20 cellular contexts compared by ENCODE assay signal in genomic region chr3:176934698-176935097, GRCh38.
DNase-seq lines count a peak whose midpoint lies in the region; ATAC-seq, FAIRE-seq and TF ChIP-seq lines count a peak whose summit lies in the region.
"Had no signal": no experiment of that assay in that cellular context is flagged by ENCODE, and none has a peak within 500 bp of the region (broad histone marks: within the 10 kb centered on the region; RNA-seq: fewer than 3 reads in every experiment).

No MANE protein-coding gene starts in this region.

- peaks cover 63% of the 10 kb centered on the region for H3K4me1 Mint-ChIP-seq in brain
- H3K4me1 Mint-ChIP-seq: CD4-positive, alpha-beta memory T cell had no signal

- H2AFZ ChIP-seq in PC-3 (ENCODE audit: low read length), result no peak overlapping the region

- CTCF ChIA-PET in PC-3 (lab: Charles Lee), result interaction anchor here (0.6 kb wide), 1 partner anchor 14 kb away, joined by 4 read pairs; no protein-coding TSS in a partner anchor

- H4K20me1 ChIP-seq in PC-3 (ENCODE audit: low read length), result no peaks in the 10 kb centered on the region

- H3K27ac Mint-ChIP-seq in brain, result peak overlapping the region; percentile 1 to 91 (median 49)
- H3K27ac Mint-ChIP-seq: CD4-positive, alpha-beta memory T cell; HFFc6 had no signal

- no peak overlapping the region for H3K27ac ChIP-seq in PC-3 (ENCODE audit: low read length)
- H3K27ac ChIP-seq in gastroesophageal sphincter, result no peak overlapping the region

- H3K4me1 ChIP-seq in PC-3 (ENCODE audit: insufficient read depth, low read length) (peaks cover 4% of the 10 kb centered on the region; the same call in 1 of the 2 replicates), gastroesophageal sphincter (peaks cover 0 to 18% (median 6%) of the 10 kb centered on the region in 3 donors)
- H3K4me1 ChIP-seq: HAP-1 had no signal

- no peaks in the 10 kb centered on the region for H3K79me2 ChIP-seq in PC-3 (ENCODE audit: low read length)

- peaks cover 3 to 8% (median 5%) of the 10 kb centered on the region in 5 experiments for H3K9me3 Mint-ChIP-seq in brain
- H3K9me3 Mint-ChIP-seq: HFFc6 had no signal

- H3K4me3 Mint-ChIP-seq in brain, result no peak overlapping the region
- H3K4me3 Mint-ChIP-seq: CD4-positive, alpha-beta memory T cell; HFFc6 had no signal

- H3K9me2 ChIP-seq in PC-3 (replicated peaks; ENCODE audit: low read length), result no peaks in the 10 kb centered on the region

- peak; percentile 12 for DNase-seq in PC-3
- peak; percentile 75 for DNase-seq in epithelial cell of esophagus (ENCODE audit: low read depth)
- DNase-seq in effector CD8-positive, alpha-beta T cell (lab: John Stamatoyannopoulos, UW), result no peak
- no peak for DNase-seq in urothelium cell line (ENCODE audit: low spot score)
- DNase-seq: C1 segment of cervical spinal cord; Calu3; CD4-positive, alpha-beta memory T cell; COR-L47; DMS53; DMS79 treated with DMSO at 0.1 percent for 48 hours; GF-D8; GOT3; HFFc6 had no signal

- H3K36me3 ChIP-seq in PC-3 (ENCODE audit: low read depth, low read length), result no peaks in the 10 kb centered on the region
- no peaks in the 10 kb centered on the region for H3K36me3 ChIP-seq in gastroesophageal sphincter
- H3K36me3 ChIP-seq: HAP-1 had no signal

- no peak overlapping the region for H3K4me3 ChIP-seq in PC-3 (ENCODE audit: low read length)
- no peak overlapping the region for H3K4me3 ChIP-seq in epithelial cell of esophagus (ENCODE audit: low read length)
- no peak overlapping the region for H3K4me3 ChIP-seq in gastroesophageal sphincter
- H3K4me3 ChIP-seq: HAP-1 had no signal

- POLR2A ChIA-PET in PC-3 (lab: Charles Lee; ENCODE audit: unreplicated experiment), result no interaction called here

- H3K4me2 ChIP-seq in PC-3 (ENCODE audit: low read length), result no peak overlapping the region

- no peak for ATAC-seq in PC-3
- ATAC-seq in gastroesophageal sphincter, result no peak

- peak; percentile 60 for FAIRE-seq in islet of Langerhans (lab: Jason Lieb, UNC)
- FAIRE-seq in urothelium cell line (lab: Jason Lieb, UNC), result no peak
- FAIRE-seq: GM12891, GM18507, H54 had no signal

- TF ChIP-seq CTCF in PC-3 (conservative IDR thresholded peaks at IDR 0.05; ENCODE audit: low read depth, low read length) (no peak), brain (conservative IDR thresholded peaks at IDR 0.05) (no peak), epithelial cell of esophagus (IDR thresholded peaks at IDR 0.05; ENCODE audit: insufficient read depth, low read depth, low read length, missing control alignments) (no peak), gastroesophageal sphincter (IDR thresholded peaks at IDR 0.05) (no peak)

- no TSS peak for BruUV-seq in PC-3 (replicated peaks; lab: Mats Ljungman, UMichigan)

- TF ChIP-seq POLR2A in gastroesophageal sphincter (IDR thresholded peaks at IDR 0.05), result no peak

- no peaks in the 10 kb centered on the region for H3K36me3 Mint-ChIP-seq in brain
- H3K36me3 Mint-ChIP-seq: CD4-positive, alpha-beta memory T cell had no signal

- H3K27me3 Mint-ChIP-seq in brain, result no peaks in the 10 kb centered on the region

- H3K9me3 ChIP-seq in PC-3 (ENCODE audit: low read length) (no peaks in the 10 kb centered on the region), gastroesophageal sphincter (no peaks in the 10 kb centered on the region)
- H3K9me3 ChIP-seq: HAP-1 had no signal

- H3K27me3 ChIP-seq in PC-3 (ENCODE audit: low read length) (no peaks in the 10 kb centered on the region), gastroesophageal sphincter (no peaks in the 10 kb centered on the region)

- no peak for TF ChIP-seq EP300 in gastroesophageal sphincter (IDR thresholded peaks at IDR 0.05)

- no peaks in the 10 kb centered on the region for H3F3A ChIP-seq in PC-3 (ENCODE audit: low read length, unreplicated experiment)

- intact Hi-C loops in PC-3 (cut with micrococcal nuclease), result loop anchor here (10.0 kb wide), 1 partner anchor 1450 kb away; no protein-coding TSS in a partner anchor

- 96 to 100% methylated on average over 1 to 2 of the region's 2 CpGs for WGBS in gastroesophageal sphincter (ENCODE audit: low coverage in 1 of 2), 2 donors

- no peak overlapping the region for H3K9ac ChIP-seq in PC-3 (ENCODE audit: low read length)

Comparison
In these comparisons a context has a peak if more than half of its experiments do, and no peak if none do; other contexts are left out.
1. DNase-seq: peak in PC-3 (single experiment) and epithelial cell of esophagus (single experiment); none in effector CD8-positive, alpha-beta T cell (single experiment) and urothelium cell line (single experiment).